Comparison of ENCODE assay signal across 1 cellular context in genomic region chr5:32182463-32183081, GRCh38.
TF ChIP-seq lines count a peak whose summit lies in the region.

No MANE protein-coding gene starts in this region.

TF ChIP-seq in SK-N-SH, 30 proteins besides CTCF, POLR2A, EP300 and RAD21 (continued from another document):
- TF ChIP-seq USF2 (IDR thresholded peaks at IDR 0.05; ENCODE audit: borderline replicate concordance, low read depth, low read length): no peak
- no peak for TF ChIP-seq IRF3 (IDR thresholded peaks at IDR 0.05; ENCODE audit: low read depth, low read length)
- no peak for TF ChIP-seq RXRA (IDR thresholded peaks at IDR 0.05; ENCODE audit: borderline replicate concordance, low read depth)
- no peak for TF ChIP-seq NFIC (IDR thresholded peaks at IDR 0.05; ENCODE audit: borderline replicate concordance)
- TF ChIP-seq CHD2 (IDR thresholded peaks at IDR 0.05; ENCODE audit: low read length, partially characterized antibody): no peak
TF ChIP-seq in SK-N-SH: peak in this region for 0.
